1 cellular context compared by ENCODE assay signal in the genomic region with DNA sequence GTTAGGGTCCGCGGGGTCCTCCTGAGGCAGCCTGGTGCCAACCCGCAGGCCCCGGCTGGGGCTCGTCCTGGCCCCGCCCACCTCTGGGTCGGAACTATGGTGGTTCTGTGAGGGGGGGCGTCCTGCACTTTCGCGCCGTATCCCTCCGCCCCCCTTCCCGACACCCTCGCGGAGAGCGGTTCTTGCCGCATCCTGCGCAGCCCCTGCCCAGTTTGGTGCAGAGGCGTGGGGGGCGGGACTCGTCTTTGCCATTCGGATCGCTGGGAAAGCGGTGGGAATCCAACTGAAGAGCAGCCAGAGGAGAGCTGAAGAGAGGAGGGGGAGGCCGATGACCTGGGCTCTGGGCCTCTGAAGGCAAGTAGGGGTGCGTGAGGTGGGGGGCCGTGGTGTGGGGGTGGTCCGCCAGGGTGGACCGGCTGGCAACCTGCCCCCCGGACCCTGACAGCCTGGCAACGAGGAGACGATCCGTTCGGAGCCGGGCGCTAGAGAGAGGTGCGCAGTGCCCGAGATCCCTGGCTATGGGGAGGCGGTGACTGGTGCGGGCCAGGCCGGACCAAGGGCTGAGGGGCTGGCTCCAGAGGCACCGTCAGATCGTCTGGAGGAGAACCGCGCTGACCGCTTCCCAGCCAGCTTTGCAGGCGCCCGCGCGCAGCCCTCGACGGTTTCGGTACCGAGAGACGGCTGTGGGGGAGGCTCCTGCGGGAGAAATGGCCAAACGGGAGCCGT.
TF ChIP-seq lines count a peak whose summit lies in the region.

A gene with protein sequence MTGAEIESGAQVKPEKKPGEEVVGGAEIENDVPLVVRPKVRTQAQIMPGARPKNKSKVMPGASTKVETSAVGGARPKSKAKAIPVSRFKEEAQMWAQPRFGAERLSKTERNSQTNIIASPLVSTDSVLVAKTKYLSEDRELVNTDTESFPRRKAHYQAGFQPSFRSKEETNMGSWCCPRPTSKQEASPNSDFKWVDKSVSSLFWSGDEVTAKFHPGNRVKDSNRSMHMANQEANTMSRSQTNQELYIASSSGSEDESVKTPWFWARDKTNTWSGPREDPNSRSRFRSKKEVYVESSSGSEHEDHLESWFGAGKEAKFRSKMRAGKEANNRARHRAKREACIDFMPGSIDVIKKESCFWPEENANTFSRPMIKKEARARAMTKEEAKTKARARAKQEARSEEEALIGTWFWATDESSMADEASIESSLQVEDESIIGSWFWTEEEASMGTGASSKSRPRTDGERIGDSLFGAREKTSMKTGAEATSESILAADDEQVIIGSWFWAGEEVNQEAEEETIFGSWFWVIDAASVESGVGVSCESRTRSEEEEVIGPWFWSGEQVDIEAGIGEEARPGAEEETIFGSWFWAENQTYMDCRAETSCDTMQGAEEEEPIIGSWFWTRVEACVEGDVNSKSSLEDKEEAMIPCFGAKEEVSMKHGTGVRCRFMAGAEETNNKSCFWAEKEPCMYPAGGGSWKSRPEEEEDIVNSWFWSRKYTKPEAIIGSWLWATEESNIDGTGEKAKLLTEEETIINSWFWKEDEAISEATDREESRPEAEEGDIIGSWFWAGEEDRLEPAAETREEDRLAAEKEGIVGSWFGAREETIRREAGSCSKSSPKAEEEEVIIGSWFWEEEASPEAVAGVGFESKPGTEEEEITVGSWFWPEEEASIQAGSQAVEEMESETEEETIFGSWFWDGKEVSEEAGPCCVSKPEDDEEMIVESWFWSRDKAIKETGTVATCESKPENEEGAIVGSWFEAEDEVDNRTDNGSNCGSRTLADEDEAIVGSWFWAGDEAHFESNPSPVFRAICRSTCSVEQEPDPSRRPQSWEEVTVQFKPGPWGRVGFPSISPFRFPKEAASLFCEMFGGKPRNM (N-terminal part only) (plus strand): TSS at position 242 of the 726 bp plus-strand sequence. CDS start 2,431 bp downstream, outside the sequence.

TF ChIP-seq in A549, 52 proteins besides CTCF, POLR2A, EP300 and RAD21 (continued from another document):
- TF ChIP-seq GATA3 (IDR thresholded peaks at IDR 0.05; ENCODE audit: borderline replicate concordance) (no peak), ZNF302 (CRISPR knock-in tag; IDR thresholded peaks at IDR 0.05) (no peak), CHD2 (IDR thresholded peaks at IDR 0.05; ENCODE audit: low read length, partially characterized antibody) (no peak), EHMT2 (IDR thresholded peaks at IDR 0.05; ENCODE audit: low read depth) (no peak), CBX8 (IDR thresholded peaks at IDR 0.05) (no peak), HOXB5 (CRISPR knock-in tag; IDR thresholded peaks at IDR 0.05) (no peak), HOXB13 (CRISPR knock-in tag; IDR thresholded peaks at IDR 0.05; ENCODE audit: low read depth) (no peak)
- TF ChIP-seq, protein P1, sequence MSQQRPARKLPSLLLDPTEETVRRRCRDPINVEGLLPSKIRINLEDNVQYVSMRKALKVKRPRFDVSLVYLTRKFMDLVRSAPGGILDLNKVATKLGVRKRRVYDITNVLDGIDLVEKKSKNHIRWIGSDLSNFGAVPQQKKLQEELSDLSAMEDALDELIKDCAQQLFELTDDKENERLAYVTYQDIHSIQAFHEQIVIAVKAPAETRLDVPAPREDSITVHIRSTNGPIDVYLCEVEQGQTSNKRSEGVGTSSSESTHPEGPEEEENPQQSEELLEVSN (IDR thresholded peaks at IDR 0.05; ENCODE audit: borderline replicate concordance, low read depth) = no peak
TF ChIP-seq in A549: peak in this region for 0.
